In the genomic region with DNA sequence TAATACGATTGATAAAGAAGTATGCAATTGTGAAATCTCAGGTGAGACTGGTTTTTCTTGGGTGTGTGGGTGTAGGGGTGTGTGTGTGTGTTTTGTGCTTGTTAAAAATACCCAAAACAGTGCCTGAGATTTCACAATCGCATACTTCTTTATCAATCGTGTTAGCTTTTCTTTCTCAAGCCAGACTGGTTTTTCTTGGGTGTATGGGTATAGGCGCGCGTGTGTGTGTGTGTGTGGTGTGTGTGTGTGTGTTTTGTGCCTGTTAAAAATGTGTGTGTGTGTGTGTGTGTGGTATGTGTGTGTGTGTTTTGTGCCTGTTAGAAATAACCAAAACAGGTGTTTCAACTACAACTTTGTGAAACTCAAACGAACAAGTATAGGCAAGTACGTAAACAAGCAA, we compare ENCODE assay signal across 2 cellular contexts.
TF ChIP-seq lines count a peak whose summit lies in the region.

No MANE protein-coding gene starts in this region.

TF ChIP-seq in HepG2, 621 proteins besides CTCF, POLR2A, EP300 and RAD21:
- TF ChIP-seq, protein P1, sequence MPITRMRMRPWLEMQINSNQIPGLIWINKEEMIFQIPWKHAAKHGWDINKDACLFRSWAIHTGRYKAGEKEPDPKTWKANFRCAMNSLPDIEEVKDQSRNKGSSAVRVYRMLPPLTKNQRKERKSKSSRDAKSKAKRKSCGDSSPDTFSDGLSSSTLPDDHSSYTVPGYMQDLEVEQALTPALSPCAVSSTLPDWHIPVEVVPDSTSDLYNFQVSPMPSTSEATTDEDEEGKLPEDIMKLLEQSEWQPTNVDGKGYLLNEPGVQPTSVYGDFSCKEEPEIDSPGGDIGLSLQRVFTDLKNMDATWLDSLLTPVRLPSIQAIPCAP (CRISPR knock-in tag; IDR thresholded peaks at IDR 0.05; ENCODE audit: low read depth), result no peak
- 0 out of 2 replicates have a peak, but pooled peaks have one; percentile 43 for TF ChIP-seq CEBPB (IDR thresholded peaks at IDR 0.05; ENCODE audit: borderline replicate concordance, low read depth, low read length)
TF ChIP-seq in HepG2: peak in this region for 1.

TF ChIP-seq in H1, 55 proteins besides CTCF, POLR2A, EP300 and RAD21:
- TF ChIP-seq JUN (IDR thresholded peaks at IDR 0.05; ENCODE audit: low read depth, low read length) (no peak), EGR1 (IDR thresholded peaks at IDR 0.05; ENCODE audit: borderline replicate concordance, low read depth, low read length) (no peak), KDM1A (IDR thresholded peaks at IDR 0.05; ENCODE audit: borderline replicate concordance, low read length) (no peak), SIX5 (IDR thresholded peaks at IDR 0.05; ENCODE audit: low read depth, low read length) (no peak)
- TF ChIP-seq, protein P2, sequence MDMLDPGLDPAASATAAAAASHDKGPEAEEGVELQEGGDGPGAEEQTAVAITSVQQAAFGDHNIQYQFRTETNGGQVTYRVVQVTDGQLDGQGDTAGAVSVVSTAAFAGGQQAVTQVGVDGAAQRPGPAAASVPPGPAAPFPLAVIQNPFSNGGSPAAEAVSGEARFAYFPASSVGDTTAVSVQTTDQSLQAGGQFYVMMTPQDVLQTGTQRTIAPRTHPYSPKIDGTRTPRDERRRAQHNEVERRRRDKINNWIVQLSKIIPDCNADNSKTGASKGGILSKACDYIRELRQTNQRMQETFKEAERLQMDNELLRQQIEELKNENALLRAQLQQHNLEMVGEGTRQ (IDR thresholded peaks at IDR 0.05; ENCODE audit: low read length), result no peak
